Comparison of ENCODE assay signal across 21 cellular contexts in genomic region chr2:9114457-9114856, GRCh38.
DNase-seq lines count a peak whose midpoint lies in the region; ATAC-seq, FAIRE-seq and TF ChIP-seq lines count a peak whose summit lies in the region.
"Had no signal": no experiment of that assay in that cellular context is flagged by ENCODE, and none has a peak within 500 bp of the region (broad histone marks: within the 10 kb centered on the region; RNA-seq: fewer than 3 reads in every experiment).

No MANE protein-coding gene starts in this region.

- SMC1A ChIA-PET in GM12878 (lab: Charles Lee; ENCODE audit: uncharacterized antibody, unreplicated experiment) = interaction anchor here (1.0 to 3.4 kb wide), 10 partner anchors 15 to 354 kb away, joined by 3 to 21 read pairs (median 4); no protein-coding TSS in a partner anchor

- RAD21 ChIA-PET in GM12878 (lab: Charles Lee; ENCODE audit: unreplicated experiment) = interaction anchor here (0.6 to 2.3 kb wide), 6 partner anchors 233 to 422 kb away, joined by 3 to 18 read pairs (median 4); no protein-coding TSS in a partner anchor

- CTCF ChIA-PET in GM12878 (lab: Yijun Ruan, JAX) = interaction anchor here (0.7 to 5.3 kb wide), 13 partner anchors 22 to 1995 kb away, joined by 3 to 47 read pairs (median 3); no protein-coding TSS in a partner anchor

- H2AFZ ChIP-seq in GM12878 (ENCODE audit: control insufficient read depth, low read depth, low read length) = no peak overlapping the region

- ATAC-seq in GM12878 (peak; percentile 71), GM18502 (IDR thresholded peaks at IDR 0.05; ENCODE audit: poor library complexity, unreplicated experiment) (no peak)
- ATAC-seq: heart right ventricle; stimulated activated memory B cell treated with anti-CD40 and anti-IgM and Interleukin-4, amounts not matched to agents 10 μg/mL and 1 μg/mL and 100 μg/mL, for 72 hours had no signal

- H3K4me3 ChIP-seq in GM12878 = no peak overlapping the region
- H3K4me3 ChIP-seq in MG63 = no peak overlapping the region
- H3K4me3 ChIP-seq: ascending aorta, heart right ventricle had no signal

- H3K79me2 ChIP-seq in GM12878 (ENCODE audit: control insufficient read depth, insufficient read depth, low read length) = no peaks in the 10 kb centered on the region

- FAIRE-seq in GM12878 (lab: Jason Lieb, UNC) = no peak
- FAIRE-seq: islet of Langerhans had no signal

- H3K27me3 ChIP-seq in GM12878 (replicated peaks in 1 of 2; ENCODE audit: control insufficient read depth in 2 of 2, insufficient read depth in 2 of 2, low read length in 1 of 2) (no peaks in the 10 kb centered on the region; a peak in 1 of 4 replicates), MG63 (no peaks in the 10 kb centered on the region)
- H3K27me3 ChIP-seq: ascending aorta, heart right ventricle had no signal

- H3K4me2 ChIP-seq in GM12878 (ENCODE audit: control insufficient read depth, insufficient read depth) = no peak overlapping the region

- peak; percentile 33 for TF ChIP-seq RAD21 in GM12878 (IDR thresholded peaks at IDR 0.05; ENCODE audit: insufficient read depth, low read depth, low read length)

- TF ChIP-seq CTCF in LNCAP (IDR thresholded peaks at IDR 0.05) (peak; percentile 39; the same call in 1 of the 2 replicates), GM12878 (IDR thresholded peaks at IDR 0.05 in 2 of 3, conservative IDR thresholded peaks at IDR 0.05 in 1 of 3; ENCODE audit: control insufficient read depth in 2 of 3, extremely low read depth in 1 of 3, insufficient read depth in 1 of 3, low read depth in 3 of 3, low read length in 3 of 3) (peak; percentile 4 to 45 (median 13); a peak in 4 of 6 replicates)

- H3K4me1 ChIP-seq in GM12878 (ENCODE audit: control insufficient read depth, insufficient read depth, low read length) = no peaks in the 10 kb centered on the region
- H3K4me1 ChIP-seq: ascending aorta had no signal

- WGBS in GM12878 (ENCODE audit: insufficient coverage, insufficient replicate concordance, low lambda C conversion rate, missing lambda C conversion rate) = 30% methylated on average over 3 of the region's 3 CpGs

- intact Hi-C loops in GM12878 (cut with micrococcal nuclease; ENCODE audit: unreplicated experiment) = loop anchor here (1.0 kb wide), 1 partner anchor 241 kb away; no protein-coding TSS in a partner anchor

- H4K20me1 ChIP-seq in GM12878 (ENCODE audit: control insufficient read depth, insufficient read depth) = no peaks in the 10 kb centered on the region

- TF ChIP-seq EP300 in GM12878 (IDR thresholded peaks at IDR 0.05; ENCODE audit: borderline replicate concordance in 1 of 2, control insufficient read depth in 1 of 2, low read depth in 2 of 2, low read length in 2 of 2) = no peak

- DNase-seq in NCI-H748 (lab: John Stamatoyannopoulos, UW; ENCODE audit: unreplicated experiment) (peak; percentile 17), NCI-H748 treated with DMSO at 0.1 percent for 48 hours (lab: John Stamatoyannopoulos, UW) (no peak), GM12878 (ENCODE audit: low read depth, low spot score) (no peak), mesenteric fat pad (ENCODE audit: low spot score) (peak; percentile 3), MG63 (no peak)
- DNase-seq in activated CD4-positive, CD25-positive, alpha-beta regulatory T cell treated with anti-CD3 and anti-CD28 coated beads, Interleukin-2, amount 50 U/mL, for 72 hours = no peak
- DNase-seq: activated gamma-delta T cell, C1 segment of cervical spinal cord, cortex of kidney, heart right ventricle, Kasumi-1, mesenchymal stem cell, NCI-H2029, NCI-H510A, nephron progenitor cell had no signal

- H3K36me3 ChIP-seq in GM12878 (ENCODE audit: control insufficient read depth in 2 of 2, insufficient read depth in 2 of 2, low read length in 1 of 2) = no peaks in the 10 kb centered on the region
- H3K36me3 ChIP-seq in MG63 = no peaks in the 10 kb centered on the region
- H3K36me3 ChIP-seq: ascending aorta, heart right ventricle had no signal

- POLR2A ChIA-PET in GM12878 (lab: Charles Lee) = no interaction called here

- no TSS peak for BruUV-seq in GM12878 (replicated peaks; lab: Mats Ljungman, UMichigan)

- no peak for TF ChIP-seq POLR2A in GM12878 (IDR thresholded peaks at IDR 0.05; ENCODE audit: low read depth, low read length)

- no peak overlapping the region for H3K27ac ChIP-seq in GM12878 (ENCODE audit: control insufficient read depth, insufficient read depth)
- H3K27ac ChIP-seq: ascending aorta, heart right ventricle, VCaP had no signal

- H3K9ac ChIP-seq in GM12878 (ENCODE audit: control insufficient read depth, insufficient read depth, low read length) = no peak overlapping the region

- H3K9me3 ChIP-seq in GM12878 (replicated peaks; ENCODE audit: control insufficient read depth, insufficient read depth, low read length) (no peaks in the 10 kb centered on the region), MG63 (no peaks in the 10 kb centered on the region)
- H3K9me3 ChIP-seq: ascending aorta, heart right ventricle had no signal

- in situ Hi-C loops in GM12878 (cut with MboI) = no loop called here

TF ChIP-seq in GM12878, 131 proteins besides CTCF, POLR2A, EP300 and RAD21:
- TF ChIP-seq SMC3 (IDR thresholded peaks at IDR 0.05; ENCODE audit: borderline replicate concordance, low read length) = peak; percentile 27; the same call in 1 of the 2 replicates
- TF ChIP-seq WRNIP1 (IDR thresholded peaks at IDR 0.05; ENCODE audit: borderline replicate concordance, low read depth, low read length) = no peak

Comparison
In these comparisons a context has a peak if more than half of its experiments do, and no peak if none do; other contexts are left out.
1. DNase-seq: peak in NCI-H748 (single experiment) and mesenteric fat pad (single experiment); none in NCI-H748 treated with DMSO at 0.1 percent for 48 hours (single experiment), GM12878 (single experiment), activated CD4-positive, CD25-positive, alpha-beta regulatory T cell treated with anti-CD3 and anti-CD28 coated beads, Interleukin-2, amount 50 U/mL, for 72 hours (single experiment) and MG63 (single experiment).